ENCODE assay signal across 26 cellular contexts in the genomic region with DNA sequence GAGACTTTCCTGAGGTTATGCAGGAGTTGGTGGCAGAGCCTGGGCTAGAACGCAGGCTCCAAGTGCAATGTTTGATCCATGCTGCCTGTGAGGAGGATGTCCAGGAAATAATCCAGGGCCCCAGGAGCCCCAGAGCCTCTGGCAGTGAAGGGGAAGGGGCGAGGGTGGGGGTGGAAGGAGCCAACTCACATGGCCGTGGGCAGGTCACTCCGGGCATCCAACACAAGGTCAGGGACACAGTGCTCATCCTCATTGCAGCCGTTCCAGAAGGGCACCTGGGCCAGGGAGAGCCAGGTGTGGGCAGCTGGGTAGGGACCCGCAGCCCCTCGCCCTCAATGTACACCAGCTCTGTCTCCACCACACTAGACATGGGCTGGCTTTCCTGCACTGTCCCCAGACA.
"Had no signal": no experiment of that assay in that cellular context is flagged by ENCODE, and none has a peak within 500 bp of the region (broad histone marks: within the 10 kb centered on the region; RNA-seq: fewer than 3 reads in every experiment).

No MANE protein-coding gene starts in this region.

- H3K4me1 ChIP-seq: left lung, lower lobe of right lung, prostate gland, testis, upper lobe of right lung, uterus had no signal

- ATAC-seq: left colon; left lung; lower lobe of right lung; naive thymus-derived CD8-positive, alpha-beta T cell; right cardiac atrium; sciatic nerve; stimulated activated effector memory CD8-positive, alpha-beta T cell treated with anti-CD3 and anti-CD28 coated beads, Interleukin-12 subunit alpha, Interleukin-12 subunit beta, amount 100 ng/mL, for 72 hours; stimulated activated naive CD8-positive, alpha-beta T cell treated with anti-CD3 and anti-CD28 coated beads, Interleukin-15, amount 100 ng/mL, for 72 hours; upper lobe of right lung had no signal

- H3K36me3 ChIP-seq: left lung, lower lobe of right lung, neutrophil, ovary, prostate gland, upper lobe of right lung, uterus had no signal

- H3K27ac ChIP-seq: left lung, lower lobe of right lung, neutrophil, ovary, prostate gland, skin epidermis, testis, upper lobe of right lung had no signal

- H3K4me3 ChIP-seq: left lung, lower lobe of right lung, ovary, prostate gland, skin epidermis, testis, tibial artery, upper lobe of right lung, uterus had no signal

- DNase-seq: head of caudate nucleus; hippocampal formation; left colon; left lung; lower lobe of right lung; mammary epithelial cell; mesenchymal stem cell; naive thymus-derived CD8-positive, alpha-beta T cell; occipital lobe; ovary; retina; right cardiac atrium; stimulated activated CD4-positive, alpha-beta T cell treated with anti-CD3 and anti-CD28 coated beads, Interleukin-4, amount 100 ng/mL, for 24 hours; stimulated activated naive CD4-positive, alpha-beta T cell; stimulated activated naive CD8-positive, alpha-beta T cell treated with anti-CD3 and anti-CD28 coated beads, Interleukin-15, amount 100 ng/mL, for 72 hours; substantia nigra; testis; tibial artery; trophoblast cell; upper lobe of right lung; uterus had no signal

- H3K27me3 ChIP-seq: neutrophil, ovary, testis, tibial artery, upper lobe of right lung, uterus had no signal

- H3K9me3 ChIP-seq: left lung, lower lobe of right lung, neutrophil, ovary, prostate gland, testis, tibial artery, upper lobe of right lung, uterus had no signal
